Comparison of ENCODE assay signal across 22 cellular contexts in the genomic region with DNA sequence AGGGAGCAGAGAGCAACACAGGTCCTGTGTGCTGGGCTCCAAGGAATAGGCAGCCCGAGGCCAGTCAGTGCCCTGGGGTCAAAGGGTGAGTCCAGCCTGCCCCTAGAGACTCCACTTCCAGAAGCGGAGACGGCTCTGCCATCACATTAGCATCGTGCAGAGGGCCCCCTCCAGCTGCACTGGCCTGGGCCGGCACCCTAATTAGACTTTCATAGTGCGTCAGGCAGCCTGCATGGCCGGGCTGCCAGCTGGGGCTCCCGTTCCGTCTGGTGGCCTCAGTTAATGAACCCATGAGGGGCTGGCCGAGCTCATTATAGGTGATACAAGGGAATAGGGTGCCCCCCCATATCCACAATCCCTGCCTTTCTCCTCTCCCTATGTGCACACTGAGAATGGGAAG.
"Had no signal": no experiment of that assay in that cellular context is flagged by ENCODE, and none has a peak within 500 bp of the region (broad histone marks: within the 10 kb centered on the region; RNA-seq: fewer than 3 reads in every experiment).

No MANE protein-coding gene starts in this region.

- H3K36me3 ChIP-seq: breast epithelium, prostate gland, transverse colon had no signal

- H3K4me1 ChIP-seq: breast epithelium, prostate gland, testis had no signal

- H3K36me3 Mint-ChIP-seq: activated CD8-positive, alpha-beta memory T cell treated with anti-CD3 and anti-CD28 coated beads, Interleukin-2, amount 10 ng/mL, durations not matched to agents 7 days and 5 days; activated naive CD4-positive, alpha-beta T cell treated with anti-CD3 and anti-CD28 coated beads, Interleukin-2, amount 50 U/mL, for 24 hours; stimulated activated naive B cell treated with anti-CD40 and anti-IgM and Interleukin-4, amounts not matched to agents 10 μg/mL and 1 μg/mL and 100 μg/mL, for 72 hours; T-cell had no signal

- FAIRE-seq: islet of Langerhans had no signal

- H3K4me3 Mint-ChIP-seq: activated B cell treated with CpG ODN at 0.5 μM for 24 hours; activated CD8-positive, alpha-beta memory T cell treated with anti-CD3 and anti-CD28 coated beads, Interleukin-2, amount 10 ng/mL, durations not matched to agents 7 days and 5 days; activated CD8-positive, alpha-beta T cell treated with anti-CD3 and anti-CD28 coated beads, Interleukin-2, amount 10 ng/mL, durations not matched to agents 7 days and 5 days; activated naive CD4-positive, alpha-beta T cell treated with anti-CD3 and anti-CD28 coated beads, Interleukin-2, amount 50 U/mL, for 24 hours; activated naive CD8-positive, alpha-beta T cell treated with anti-CD3 and anti-CD28 coated beads, Interleukin-2, amount 50 U/mL, for 24 hours; mesothelial cell of epicardium; naive thymus-derived CD4-positive, alpha-beta T cell; stimulated activated naive B cell treated with anti-CD40 and anti-IgM and Interleukin-4, amounts not matched to agents 10 μg/mL and 1 μg/mL and 100 μg/mL, for 72 hours; T-cell had no signal

- ATAC-seq: activated CD8-positive, alpha-beta memory T cell treated with anti-CD3 and anti-CD28 coated beads, Interleukin-2, amount 10 ng/mL, durations not matched to agents 7 days and 5 days; activated CD8-positive, alpha-beta T cell treated with anti-CD3 and anti-CD28 coated beads, Interleukin-2, amount 10 ng/mL, durations not matched to agents 7 days and 5 days; activated naive CD8-positive, alpha-beta T cell treated with anti-CD3 and anti-CD28 coated beads, Interleukin-2, amount 50 U/mL, for 24 hours; esophagus mucosa; left ventricle myocardium superior; naive thymus-derived CD4-positive, alpha-beta T cell; stimulated activated naive B cell treated with anti-CD40 and anti-IgM and Interleukin-4, amounts not matched to agents 10 μg/mL and 1 μg/mL and 100 μg/mL, for 72 hours; T-cell had no signal

- H3K27me3 ChIP-seq: breast epithelium, testis, transverse colon had no signal

- H3K9me3 Mint-ChIP-seq: activated B cell treated with CpG ODN at 0.5 μM for 24 hours; activated naive CD4-positive, alpha-beta T cell treated with anti-CD3 and anti-CD28 coated beads, Interleukin-2, amount 50 U/mL, for 24 hours; activated naive CD8-positive, alpha-beta T cell treated with anti-CD3 and anti-CD28 coated beads, Interleukin-2, amount 50 U/mL, for 24 hours; activated T-helper 2 cell treated with anti-CD3 and anti-CD28 coated beads, Interferon-gamma antibody, Interleukin-2, Interleukin-4, amounts not matched to agents 10 μg/mL and 5 μg/mL and 100 μg/mL, durations not matched to agents 14 hours and 24 hours and 36 hours; mesothelial cell of epicardium; naive thymus-derived CD4-positive, alpha-beta T cell; stimulated activated naive B cell treated with anti-CD40 and anti-IgM and Interleukin-4, amounts not matched to agents 10 μg/mL and 1 μg/mL and 100 μg/mL, for 72 hours; T-cell had no signal

- H3K27ac Mint-ChIP-seq: activated B cell treated with CpG ODN at 0.5 μM for 24 hours; activated CD8-positive, alpha-beta memory T cell treated with anti-CD3 and anti-CD28 coated beads, Interleukin-2, amount 10 ng/mL, durations not matched to agents 7 days and 5 days; activated CD8-positive, alpha-beta T cell treated with anti-CD3 and anti-CD28 coated beads, Interleukin-2, amount 10 ng/mL, durations not matched to agents 7 days and 5 days; activated naive CD4-positive, alpha-beta T cell treated with anti-CD3 and anti-CD28 coated beads, Interleukin-2, amount 50 U/mL, for 24 hours; activated naive CD8-positive, alpha-beta T cell treated with anti-CD3 and anti-CD28 coated beads, Interleukin-2, amount 50 U/mL, for 24 hours; activated T-helper 2 cell treated with anti-CD3 and anti-CD28 coated beads, Interferon-gamma antibody, Interleukin-2, Interleukin-4, amounts not matched to agents 10 μg/mL and 5 μg/mL and 100 μg/mL, durations not matched to agents 14 hours and 24 hours and 36 hours; mesothelial cell of epicardium; naive thymus-derived CD4-positive, alpha-beta T cell; stimulated activated naive B cell treated with anti-CD40 and anti-IgM and Interleukin-4, amounts not matched to agents 10 μg/mL and 1 μg/mL and 100 μg/mL, for 72 hours; T-cell had no signal

- H3K4me3 ChIP-seq: breast epithelium, prostate gland, testis, transverse colon had no signal

- H3K27ac ChIP-seq: breast epithelium, prostate gland, testis, transverse colon had no signal

- H3K4me1 Mint-ChIP-seq: activated B cell treated with CpG ODN at 0.5 μM for 24 hours; activated naive CD4-positive, alpha-beta T cell treated with anti-CD3 and anti-CD28 coated beads, Interleukin-2, amount 50 U/mL, for 24 hours; activated naive CD8-positive, alpha-beta T cell treated with anti-CD3 and anti-CD28 coated beads, Interleukin-2, amount 50 U/mL, for 24 hours; stimulated activated naive B cell treated with anti-CD40 and anti-IgM and Interleukin-4, amounts not matched to agents 10 μg/mL and 1 μg/mL and 100 μg/mL, for 72 hours; T-cell had no signal

- H3K27me3 Mint-ChIP-seq: activated CD8-positive, alpha-beta memory T cell treated with anti-CD3 and anti-CD28 coated beads, Interleukin-2, amount 10 ng/mL, durations not matched to agents 7 days and 5 days; activated naive CD4-positive, alpha-beta T cell treated with anti-CD3 and anti-CD28 coated beads, Interleukin-2, amount 50 U/mL, for 24 hours; activated naive CD8-positive, alpha-beta T cell treated with anti-CD3 and anti-CD28 coated beads, Interleukin-2, amount 50 U/mL, for 24 hours; T-cell had no signal

- DNase-seq: activated B cell treated with CpG ODN at 0.5 μM for 24 hours; activated CD8-positive, alpha-beta memory T cell treated with anti-CD3 and anti-CD28 coated beads, Interleukin-2, amount 10 ng/mL, durations not matched to agents 7 days and 5 days; activated CD8-positive, alpha-beta T cell treated with anti-CD3 and anti-CD28 coated beads, Interleukin-2, amount 10 ng/mL, durations not matched to agents 7 days and 5 days; activated naive CD8-positive, alpha-beta T cell treated with anti-CD3 and anti-CD28 coated beads, Interleukin-2, amount 50 U/mL, for 24 hours; activated T-cell treated with anti-CD3 and anti-CD28 coated beads, Interleukin-2, amount 50 U/mL, for 48 hours; central memory CD4-positive, alpha-beta T cell; foreskin fibroblast; left ventricle myocardium superior; naive thymus-derived CD4-positive, alpha-beta T cell; stimulated activated CD4-positive, alpha-beta T cell treated with anti-CD3 and anti-CD28 coated beads, Interleukin-15, amount 100 ng/mL, for 24 hours; stimulated activated CD4-positive, alpha-beta T cell treated with anti-CD3 and anti-CD28 coated beads, Interleukin-2, amount 100 ng/mL, for 24 hours; stimulated activated naive B cell treated with anti-CD40 and anti-IgM and Interleukin-4, amounts not matched to agents 10 μg/mL and 1 μg/mL and 100 μg/mL, for 72 hours; T-cell; testis; transverse colon had no signal

- H3K9me3 ChIP-seq: breast epithelium, prostate gland, testis, transverse colon had no signal
